In genomic region chr13:30615851-30616311, GRCh38 we compare ENCODE assay signal across 8 cellular contexts. TPM values are rescaled to one million over a fixed set of nuclear protein-coding genes. Genes with fewer than 3 reads are reported as not detected.
A peak's percentile ranks its signal among the peaks of the same experiment; 100 is the strongest.
DNase-seq lines count a peak whose midpoint lies in the region; ATAC-seq and TF ChIP-seq lines count a peak whose summit lies in the region.

No MANE protein-coding gene starts in this region.

- H3K27me3 ChIP-seq in ACC112 (ENCODE audit: insufficient read depth, low read length): no peaks in the 10 kb centered on the region
- no peaks in the 10 kb centered on the region for H3K27me3 ChIP-seq in H9 (ENCODE audit: insufficient read depth, low read length)

- H3K9me3 ChIP-seq in H9 (ENCODE audit: control insufficient read depth, low read depth, low read length): no peaks in the 10 kb centered on the region

- H2BK12ac ChIP-seq in H9 (ENCODE audit: insufficient read length, low read depth, low read length): no peak overlapping the region

- H3K4me1 Mint-ChIP-seq in H9: peaks cover 17% of the 10 kb centered on the region in 2 experiments

- no peaks in the 10 kb centered on the region for H3K79me1 ChIP-seq in H9 (ENCODE audit: insufficient read depth, low read depth, low read length, poor library complexity, severe bottlenecking)

- no CpG with 5 or more reads among the region's 7 CpGs for WGBS in H9 (ENCODE audit: extremely low coverage, insufficient read length, low lambda C conversion rate)

- H3K4me3 Mint-ChIP-seq in H9: no peak overlapping the region

- no peak for ATAC-seq in GM18498 (IDR thresholded peaks at IDR 0.05; ENCODE audit: unreplicated experiment)

- H3K4me2 ChIP-seq in H9 (ENCODE audit: insufficient read depth, insufficient read length, low read length): peak overlapping the region; percentile 87

- H2AK5ac ChIP-seq in H9 (ENCODE audit: insufficient read length, low read length): no peak overlapping the region

- peaks cover 13% of the 10 kb centered on the region for H3K23me2 ChIP-seq in H9 (ENCODE audit: insufficient read length, low read depth, low read length, poor library complexity, severe bottlenecking)

- peak overlapping the region; percentile 90 for H3K4me3 ChIP-seq in ACC112 (ENCODE audit: low read depth, low read length)
- peak overlapping the region; percentile 98 for H3K4me3 ChIP-seq in iPS-11a (ENCODE audit: low read depth, low read length)

- no peak overlapping the region for H4K91ac ChIP-seq in H9 (ENCODE audit: insufficient read length, low read depth, low read length)

- peak overlapping the region; percentile 92 for H3K9ac ChIP-seq in H9 (ENCODE audit: extremely low read depth, insufficient read length, low read length)

- no peak overlapping the region for H3K56ac ChIP-seq in H9 (ENCODE audit: insufficient read length, low read depth, low read length)

- H3T11ph ChIP-seq in H9 (ENCODE audit: low read length): no peak overlapping the region

- CTCF ChIA-PET in HEK293T (lab: Yijun Ruan, JAX): interaction anchor here (0.5 to 0.6 kb wide), 2 partner anchors 955 to 1329 kb away, joined by 3 to 9 read pairs; no protein-coding TSS in a partner anchor

- H2BK20ac ChIP-seq in H9 (ENCODE audit: low read depth, low read length, poor library complexity, severe bottlenecking): no peak overlapping the region

- H3K27ac ChIP-seq in ACC112 (ENCODE audit: low read depth, low read length): peak overlapping the region; percentile 97
- no peak overlapping the region for H3K27ac ChIP-seq in H9 (ENCODE audit: insufficient read length, low read depth, low read length)
- peak overlapping the region; percentile 100 for H3K27ac ChIP-seq in temporal lobe (ENCODE audit: low read depth, low read length)

- no peak overlapping the region for H3K18ac ChIP-seq in H9 (ENCODE audit: insufficient read length, low read depth, low read length)

- no peak overlapping the region for H2BK5ac ChIP-seq in H9 (ENCODE audit: insufficient read length, low read length)

- no peak overlapping the region for H2BK120ac ChIP-seq in H9 (ENCODE audit: low read depth, low read length, poor library complexity, severe bottlenecking)

- no peak for DNase-seq in H9
- peak; percentile 39 for DNase-seq in SW480 (ENCODE audit: low spot score)
- no peak for DNase-seq in activated CD4-positive, CD25-positive, alpha-beta regulatory T cell (lab: John Stamatoyannopoulos, UW)
- DNase-seq in HEK293T (ENCODE audit: extremely low spot score): no peak

- no peak for TF ChIP-seq CTCF in H9 (conservative IDR thresholded peaks at IDR 0.05)

- H3K4me1 ChIP-seq in ACC112 (ENCODE audit: control insufficient read depth, insufficient read depth, low read length, unreplicated experiment) (peaks cover 9% of the 10 kb centered on the region), H9 (ENCODE audit: insufficient read depth, low read length) (no peaks in the 10 kb centered on the region)

- H3K79me2 ChIP-seq in ACC112 (ENCODE audit: control insufficient read depth, insufficient read depth, low read length, unreplicated experiment): peaks cover 76% of the 10 kb centered on the region
- peaks cover 25% of the 10 kb centered on the region for H3K79me2 ChIP-seq in H9 (ENCODE audit: insufficient read depth, low read length)

- H4K5ac ChIP-seq in H9 (ENCODE audit: insufficient read length, low read depth, low read length): no peak overlapping the region

- H4K20me1 ChIP-seq in H9 (ENCODE audit: control insufficient read depth, insufficient read depth, insufficient read length): no peaks in the 10 kb centered on the region

- H3K27ac Mint-ChIP-seq in H9: peak overlapping the region in 1 of 3 experiments; percentile 49; a peak in 3 of 7 replicates

- no peaks in the 10 kb centered on the region for H3K9me3 Mint-ChIP-seq in H9

- no peak overlapping the region for H3K4ac ChIP-seq in H9 (ENCODE audit: low read depth, low read length)

- H3K14ac ChIP-seq in H9 (ENCODE audit: insufficient read depth, low read length): no peak overlapping the region

- POLR2A ChIA-PET in HEK293T (lab: Yijun Ruan, JAX): interaction anchor here (1.0 to 2.1 kb wide), 2 partner anchors 12 to 150 kb away, joined by 5 to 10 read pairs; partner anchors contain the start of gene HMGB1

- H4K8ac ChIP-seq in H9 (replicated peaks; ENCODE audit: insufficient read length, low read depth, low read length): no peak overlapping the region

- H2AFZ ChIP-seq in ACC112 (ENCODE audit: low read length, unreplicated experiment) (peak overlapping the region; percentile 46), H9 (ENCODE audit: low read length) (no peak overlapping the region)

- H3K36me3 ChIP-seq in ACC112 (ENCODE audit: insufficient read depth, low read length): no peaks in the 10 kb centered on the region

- no peak overlapping the region for H2BK15ac ChIP-seq in H9 (ENCODE audit: low read depth, low read length)

- H3K27me3 Mint-ChIP-seq in H9 (ENCODE audit: low read depth): no peaks in the 10 kb centered on the region

- no peak overlapping the region for H3K23ac ChIP-seq in H9 (ENCODE audit: insufficient read length, low read depth, low read length)

- H3K36me3 Mint-ChIP-seq in H9 (ENCODE audit: insufficient read depth in 1 of 3, low read depth in 3 of 3): peaks cover under 1 to 6% (median 2%) of the 10 kb centered on the region in 3 experiments; a peak in 3 of 7 replicates

TF ChIP-seq in HEK293T, 16 proteins besides CTCF, POLR2A, EP300 and RAD21:
- no peak for TF ChIP-seq FOXA1 (IDR thresholded peaks at IDR 0.05)
- no peak for TF ChIP-seq LEF1 (IDR thresholded peaks at IDR 0.05; ENCODE audit: borderline replicate concordance)
- TF ChIP-seq L3MBTL2 (conservative IDR thresholded peaks at IDR 0.05): no peak
- TF ChIP-seq ELF4 (IDR thresholded peaks at IDR 0.05): no peak
- no peak for TF ChIP-seq HDGF (IDR thresholded peaks at IDR 0.05; ENCODE audit: borderline replicate concordance)
- no peak for TF ChIP-seq ARNT (IDR thresholded peaks at IDR 0.05)
- TF ChIP-seq SUZ12 (IDR thresholded peaks at IDR 0.05): no peak
- no peak for TF ChIP-seq CTBP1 (IDR thresholded peaks at IDR 0.05; ENCODE audit: borderline replicate concordance)
- no peak for TF ChIP-seq PKNOX1 (IDR thresholded peaks at IDR 0.05)
- no peak for TF ChIP-seq NFRKB (IDR thresholded peaks at IDR 0.05)
- no peak for TF ChIP-seq FOXK2 (IDR thresholded peaks at IDR 0.05)

RNA-seq across cellular contexts. Expression of gene USPL1, which starts 1.8 kb away (rescaled TPM):
- 17.6 and 17.9 TPM in 2 replicates for total RNA-seq in H9 (2021)
- 36.9 TPM for total RNA-seq in temporal lobe
